14 cellular contexts compared by ENCODE assay signal in the genomic region with DNA sequence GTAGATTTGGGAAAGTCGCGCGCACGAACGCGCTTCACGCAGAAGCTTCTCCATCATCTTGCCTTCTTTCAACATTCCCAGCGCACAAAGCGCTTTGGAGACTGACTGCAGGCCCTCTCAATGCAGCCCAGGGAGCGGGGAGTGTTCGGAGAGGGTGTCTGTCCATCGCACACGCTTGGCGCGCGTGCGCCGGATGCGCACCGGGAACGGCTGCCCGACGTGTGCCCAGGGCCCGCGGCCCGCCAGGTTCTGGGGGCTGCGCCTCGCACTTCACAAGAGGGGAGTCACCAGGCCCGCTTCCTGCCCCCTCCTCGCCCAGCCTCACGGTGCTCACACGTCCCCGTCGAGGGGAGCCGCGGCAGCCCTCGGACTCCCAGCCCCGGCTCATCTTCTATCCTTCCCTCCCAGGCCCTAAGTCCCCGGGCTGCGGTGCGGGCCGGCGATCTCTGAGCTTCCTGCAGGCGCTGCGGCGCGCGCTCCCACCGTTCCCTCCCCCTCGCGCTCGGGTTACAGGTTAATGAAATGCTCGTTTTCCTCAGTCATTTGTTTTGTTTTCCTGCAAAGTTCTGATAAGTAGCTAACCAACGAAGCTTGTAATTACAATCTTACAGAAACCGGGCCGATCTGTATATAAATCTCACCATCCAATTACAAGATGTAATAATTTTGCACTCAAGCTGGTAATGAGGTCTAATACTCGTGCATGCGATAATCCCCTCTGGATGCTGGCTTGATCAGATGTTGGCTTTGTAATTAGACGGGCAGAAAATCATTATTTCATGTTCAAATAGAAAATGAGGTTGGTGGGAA. TPM values are rescaled to one million over a fixed set of nuclear protein-coding genes. Genes with fewer than 3 reads are reported as not detected.
DNase-seq lines count a peak whose midpoint lies in the region; ATAC-seq and TF ChIP-seq lines count a peak whose summit lies in the region.
"Had no signal": no experiment of that assay in that cellular context is flagged by ENCODE, and none has a peak within 500 bp of the region (broad histone marks: within the 10 kb centered on the region; RNA-seq: fewer than 3 reads in every experiment).

No MANE protein-coding gene starts in this region.

- no peak for TF ChIP-seq CTCF in left ventricle myocardium inferior (IDR thresholded peaks at IDR 0.05; ENCODE audit: borderline replicate concordance)
- no peak for TF ChIP-seq CTCF in WTC11 (IDR thresholded peaks at IDR 0.05)
- TF ChIP-seq CTCF in smooth muscle cell (IDR thresholded peaks at IDR 0.05; ENCODE audit: borderline replicate concordance, insufficient read depth, poor library complexity, severe bottlenecking): no peak
- no peak for TF ChIP-seq CTCF in testis (IDR thresholded peaks at IDR 0.05)
- no peak for TF ChIP-seq CTCF in PC-9 (conservative IDR thresholded peaks at IDR 0.05)

- no peaks in the 10 kb centered on the region for H4K20me1 ChIP-seq in smooth muscle cell (ENCODE audit: low read depth)
- no peaks in the 10 kb centered on the region for H4K20me1 ChIP-seq in PC-9 (ENCODE audit: insufficient read depth)

- H3K4me1 ChIP-seq in left ventricle myocardium inferior (peaks cover 30% of the 10 kb centered on the region), smooth muscle cell (ENCODE audit: low read depth) (peaks cover 17% of the 10 kb centered on the region), testis (peaks cover 13% of the 10 kb centered on the region), PC-9 (replicated peaks; ENCODE audit: insufficient read depth) (no peaks in the 10 kb centered on the region)

- peak overlapping the region; percentile 55 for H3K4me3 ChIP-seq in left ventricle myocardium inferior
- H3K4me3 ChIP-seq in iPS-18c (ENCODE audit: insufficient read depth, low read depth, low read length): peak overlapping the region; percentile 21
- H3K4me3 ChIP-seq in smooth muscle cell: no peak overlapping the region
- H3K4me3 ChIP-seq in testis: no peak overlapping the region
- no peak overlapping the region for H3K4me3 ChIP-seq in PC-9

- H3K9me3 Mint-ChIP-seq in WTC11: peaks cover 2% of the 10 kb centered on the region
- H3K9me3 Mint-ChIP-seq: activated T-helper 17 cell treated with anti-CD3 and anti-CD28 coated beads, Interleukin-2, amount 50 U/mL, for 72 hours had no signal

- H3K4me2 ChIP-seq in smooth muscle cell (peak overlapping the region; percentile 76), PC-9 (no peak overlapping the region)

- ATAC-seq in Right ventricle myocardium inferior (no peak), WTC11 (peak; percentile 2), GM21526 (IDR thresholded peaks at IDR 0.05; ENCODE audit: low FRiP score, unreplicated experiment) (no peak)
- ATAC-seq: activated CD4-positive, CD25-positive, alpha-beta regulatory T cell treated with anti-CD3 and anti-CD28 coated beads, Interleukin-2, amount 50 U/mL, for 24 hours; activated T-helper 17 cell treated with anti-CD3 and anti-CD28 coated beads, Interleukin-2, amount 50 U/mL, for 72 hours had no signal

- H3K9ac ChIP-seq in smooth muscle cell (ENCODE audit: low read depth): no peak overlapping the region

- peak overlapping the region; percentile 82 for H3K4me3 Mint-ChIP-seq in WTC11
- H3K4me3 Mint-ChIP-seq: activated T-helper 17 cell treated with anti-CD3 and anti-CD28 coated beads, Interleukin-2, amount 50 U/mL, for 72 hours had no signal

- H3K79me2 ChIP-seq in smooth muscle cell (ENCODE audit: low read depth): no peaks in the 10 kb centered on the region
- H3K79me2 ChIP-seq in PC-9 (ENCODE audit: low read depth): peaks cover 19% of the 10 kb centered on the region

- H2AFZ ChIP-seq in smooth muscle cell (ENCODE audit: low read depth) (no peak overlapping the region), PC-9 (no peak overlapping the region)

- H3K36me3 ChIP-seq in left ventricle myocardium inferior (peaks cover 4% of the 10 kb centered on the region), smooth muscle cell (ENCODE audit: low read depth) (no peaks in the 10 kb centered on the region), testis (ENCODE audit: low read depth, missing control alignments) (no peaks in the 10 kb centered on the region), PC-9 (ENCODE audit: low read depth) (no peaks in the 10 kb centered on the region)
- H3K36me3 ChIP-seq: thoracic aorta had no signal

- DNase-seq in left ventricle myocardium inferior (no peak), Right ventricle myocardium inferior (ENCODE audit: missing footprints) (no peak), WTC11 (ENCODE audit: low spot score) (peak; percentile 75), smooth muscle cell (lab: John Stamatoyannopoulos, UW; ENCODE audit: unreplicated experiment) (no peak), testis (no peak), PC-9 (no peak)
- DNase-seq: HCEC 1CT; Karpas-422; stimulated activated CD4-positive, alpha-beta T cell treated with anti-CD3 and anti-CD28 coated beads, Interleukin-15, amount 100 ng/mL, for 24 hours had no signal

- H3K9me3 ChIP-seq in left ventricle myocardium inferior (replicated peaks): no peaks in the 10 kb centered on the region
- H3K9me3 ChIP-seq in iPS-18c (ENCODE audit: control insufficient read depth, insufficient read depth, low read length): peaks cover 2% of the 10 kb centered on the region
- H3K9me3 ChIP-seq in smooth muscle cell (replicated peaks; ENCODE audit: low read depth): no peaks in the 10 kb centered on the region
- H3K9me3 ChIP-seq in testis: no peaks in the 10 kb centered on the region
- H3K9me3 ChIP-seq in PC-9 (ENCODE audit: insufficient read depth, low read depth): no peaks in the 10 kb centered on the region
- H3K9me3 ChIP-seq: thoracic aorta had no signal

- POLR2A ChIA-PET in WTC11 (lab: Charles Lee): interaction anchor here (0.5 to 1.4 kb wide), 2 partner anchors 642 to 853 kb away, joined by 3 read pairs; no protein-coding TSS in a partner anchor
- POLR2A ChIA-PET in PC-9 (lab: Charles Lee; ENCODE audit: unreplicated experiment): interaction anchor here (0.6 kb wide), 1 partner anchor 1034 kb away, joined by 4 read pairs; no protein-coding TSS in a partner anchor

- CTCF ChIA-PET in WTC11 (lab: Charles Lee) (interaction anchor here (1.2 to 1.8 kb wide), 4 partner anchors 71 to 647 kb away, joined by 3 to 6 read pairs (median 4); partner anchors contain the start of gene IRX5), PC-9 (lab: Charles Lee) (no interaction called here)

- H3F3A ChIP-seq in smooth muscle cell (ENCODE audit: low read depth): no peaks in the 10 kb centered on the region
- H3F3A ChIP-seq in PC-9 (ENCODE audit: insufficient read depth, low read depth): peaks cover 10% of the 10 kb centered on the region; the same call in 1 of the 2 replicates

- peaks cover 93% of the 10 kb centered on the region for H3K27me3 Mint-ChIP-seq in WTC11 (ENCODE audit: low read depth)

- H3K4me1 Mint-ChIP-seq in WTC11: peaks cover 39% of the 10 kb centered on the region

- H3K9me2 ChIP-seq in PC-9 (ENCODE audit: insufficient read depth): no peaks in the 10 kb centered on the region

- no peak overlapping the region for H3K27ac Mint-ChIP-seq in WTC11
- H3K27ac Mint-ChIP-seq: activated T-helper 17 cell treated with anti-CD3 and anti-CD28 coated beads, Interleukin-2, amount 50 U/mL, for 72 hours had no signal

- intact Hi-C loops in left ventricle myocardium inferior (cut with micrococcal nuclease): loop anchor here (10.0 kb wide), 1 partner anchor 525 kb away; no protein-coding TSS in a partner anchor
- intact Hi-C loops in Right ventricle myocardium inferior (cut with DNase I): loop anchor here (5.0 to 10.0 kb wide), 5 partner anchors 118 to 1085 kb away; no protein-coding TSS in a partner anchor
- intact Hi-C loops in testis (cut with DNase I; ENCODE audit: low total_unique reads): no loop called here
- intact Hi-C loops in PC-9 (cut with micrococcal nuclease; ENCODE audit: unreplicated experiment): loop anchor here (5.0 kb wide), 1 partner anchor 262 kb away; no protein-coding TSS in a partner anchor

- H3K27me3 ChIP-seq in left ventricle myocardium inferior (ENCODE audit: low read depth) (peaks cover 61% of the 10 kb centered on the region), smooth muscle cell (ENCODE audit: low read depth) (peaks cover 96% of the 10 kb centered on the region), testis (no peaks in the 10 kb centered on the region), PC-9 (ENCODE audit: insufficient read depth, low read depth) (no peaks in the 10 kb centered on the region)

- TF ChIP-seq POLR2A in testis (IDR thresholded peaks at IDR 0.05): no peak

- no TSS peak for BruUV-seq in PC-9 (replicated peaks; lab: Mats Ljungman, UMichigan)

- 1% methylated on average over 58 of the region's 59 CpGs for WGBS in smooth muscle cell (ENCODE audit: low lambda C conversion rate)
- 6 to 10% methylated on average over 48 to 58 of the region's 59 CpGs for WGBS in testis, 2 donors

- H3K27ac ChIP-seq in left ventricle myocardium inferior (replicated peaks) (no peak overlapping the region), smooth muscle cell (ENCODE audit: low read depth) (no peak overlapping the region), testis (no peak overlapping the region), PC-9 (no peak overlapping the region)
- H3K27ac ChIP-seq: thoracic aorta had no signal

- H3K36me3 Mint-ChIP-seq in WTC11: no peaks in the 10 kb centered on the region; the same call in 1 of the 2 replicates

TF ChIP-seq in WTC11, 78 proteins besides CTCF, POLR2A, EP300 and RAD21 (continues in another document):
- TF ChIP-seq TEAD4 (CRISPR knock-in tag; IDR thresholded peaks at IDR 0.05) (no peak), ERG (CRISPR knock-in tag; IDR thresholded peaks at IDR 0.05) (no peak)

RNA-seq across cellular contexts. Expression of gene IRX3, which starts 2.9 kb away (rescaled TPM):
- total RNA-seq in left ventricle myocardium inferior (94.4 TPM), Right ventricle myocardium inferior (38.8 TPM), WTC11 (2021) (1.1 to 2.2 TPM (median 1.6 TPM) in 3 replicates), smooth muscle cell (0.49 and 4.9 TPM in 2 replicates), testis (1 to 10 TPM; 1.2 to 1.6 TPM), PC-9 (2021) (13.1 and 16.0 TPM in 2 replicates)
- polyA plus RNA-seq in smooth muscle cell (1.1 and 3.1 TPM in 2 replicates), testis (ENCODE audit: insufficient read depth, low read depth, low replicate concordance) (1.2 TPM)
- total RNA-seq: activated T-helper 17 cell treated with anti-CD3 and anti-CD28 coated beads, Interleukin-2, amount 50 U/mL, for 72 hours had no signal

Comparison
In these comparisons a context has a peak if more than half of its experiments do, and no peak if none do; other contexts are left out.
1. H3K4me3 ChIP-seq: peak in left ventricle myocardium inferior (single experiment) and iPS-18c (single experiment); none in smooth muscle cell (single experiment), testis (0 of 2) and PC-9 (single experiment).